Comparison of ENCODE assay signal across 12 cellular contexts in genomic region chr14:21256102-21256447, GRCh38. TPM values are rescaled to one million over a fixed set of nuclear protein-coding genes. Genes with fewer than 3 reads are reported as not detected.
DNase-seq lines count a peak whose midpoint lies in the region; ATAC-seq and TF ChIP-seq lines count a peak whose summit lies in the region.
"Not testable (repeated sequence)": the region's sequence is repeated elsewhere in the genome, so short reads cannot be mapped to it uniquely, and the experiment has no call there.
"Had no signal": no experiment of that assay in that cellular context is flagged by ENCODE, and none has a peak within 500 bp of the region (broad histone marks: within the 10 kb centered on the region; RNA-seq: fewer than 3 reads in every experiment).

No MANE protein-coding gene starts in this region.

- H3K4me3 ChIP-seq in HUES48 (ENCODE audit: low read depth, low read length); neural progenitor cell: not testable (repeated sequence)

- H3K4me2 ChIP-seq in neural progenitor cell = peak overlapping the region; percentile 21

- peaks cover 100% of the 10 kb centered on the region for H3K79me2 ChIP-seq in neural progenitor cell (ENCODE audit: low read depth)

- not testable (repeated sequence) for H3K27me3 ChIP-seq in CD4-positive, alpha-beta T cell (ENCODE audit: control insufficient read depth, insufficient read depth, low read length); HUES48 (ENCODE audit: control insufficient read depth, insufficient read depth, low read length); neural progenitor cell

- H3K4me1 Mint-ChIP-seq in CD4-positive, alpha-beta T cell (ENCODE audit: low read depth) = peaks cover 79% of the 10 kb centered on the region
- peaks cover 72% of the 10 kb centered on the region for H3K4me1 Mint-ChIP-seq in activated CD4-positive, alpha-beta T cell treated with anti-CD3 and anti-CD28 coated beads for 36 hours
- peaks cover 57% of the 10 kb centered on the region for H3K4me1 Mint-ChIP-seq in central memory CD8-positive, alpha-beta T cell
- H3K4me1 Mint-ChIP-seq in immature natural killer cell (peaks cover 79 to 87% of the 10 kb centered on the region in 2 donors), neural progenitor cell (peaks cover 29% of the 10 kb centered on the region)
- H3K4me1 Mint-ChIP-seq in stimulated activated naive CD8-positive, alpha-beta T cell treated with anti-CD3 and anti-CD28 coated beads, Interleukin-15, Interleukin-2, amounts not matched to agents 100 ng/mL and 50 ng/mL, for 24 hours (ENCODE audit: low read depth) = peaks cover 87% of the 10 kb centered on the region

- intact Hi-C loops in CD4-positive, alpha-beta T cell (cut with DNase I, micrococcal nuclease); activated CD4-positive, alpha-beta T cell treated with anti-CD3 and anti-CD28 coated beads for 36 hours (cut with DNase I, micrococcal nuclease): not testable (repeated sequence)

- H3K9me3 Mint-ChIP-seq in CD4-positive, alpha-beta T cell; activated CD4-positive, alpha-beta T cell treated with anti-CD3 and anti-CD28 coated beads for 36 hours (ENCODE audit: low read depth); central memory CD8-positive, alpha-beta T cell; immature natural killer cell; neural progenitor cell; stimulated activated naive CD8-positive, alpha-beta T cell treated with anti-CD3 and anti-CD28 coated beads, Interleukin-15, Interleukin-2, amounts not matched to agents 100 ng/mL and 50 ng/mL, for 24 hours: not testable (repeated sequence)

- H3K4me1 ChIP-seq in HUES48 (ENCODE audit: control insufficient read depth, insufficient read depth, low read length) = not testable (repeated sequence)
- H3K4me1 ChIP-seq in neural progenitor cell = peaks cover 30% of the 10 kb centered on the region

- not testable (repeated sequence) for H3K9me3 ChIP-seq in CD4-positive, alpha-beta T cell (ENCODE audit: control insufficient read depth, low read length); HUES48 (ENCODE audit: control insufficient read depth, insufficient read depth, low read length); neural progenitor cell (ENCODE audit: low read depth)

- peaks cover 92% of the 10 kb centered on the region for H3K36me3 Mint-ChIP-seq in CD4-positive, alpha-beta T cell (ENCODE audit: low read depth)
- peaks cover 75% of the 10 kb centered on the region for H3K36me3 Mint-ChIP-seq in activated CD4-positive, alpha-beta T cell treated with anti-CD3 and anti-CD28 coated beads for 36 hours (ENCODE audit: low read depth)
- peaks cover 91% of the 10 kb centered on the region for H3K36me3 Mint-ChIP-seq in central memory CD8-positive, alpha-beta T cell (ENCODE audit: insufficient read depth)
- H3K36me3 Mint-ChIP-seq in immature natural killer cell (peaks cover 2 to 36% (median 13%) of the 10 kb centered on the region in 3 donors), neural progenitor cell (peaks cover 51% of the 10 kb centered on the region)
- H3K36me3 Mint-ChIP-seq in stimulated activated naive CD8-positive, alpha-beta T cell treated with anti-CD3 and anti-CD28 coated beads, Interleukin-15, Interleukin-2, amounts not matched to agents 100 ng/mL and 50 ng/mL, for 24 hours (ENCODE audit: low read depth) = peaks cover 84% of the 10 kb centered on the region

- TF ChIP-seq CTCF in CD4-positive, alpha-beta T cell (IDR thresholded peaks at IDR 0.05); neural progenitor cell (IDR thresholded peaks at IDR 0.05): not testable (repeated sequence)

- H3K27ac Mint-ChIP-seq in CD4-positive, alpha-beta T cell = peak overlapping the region; percentile 18
- peak overlapping the region; percentile 58 for H3K27ac Mint-ChIP-seq in activated CD4-positive, alpha-beta T cell treated with anti-CD3 and anti-CD28 coated beads for 36 hours
- H3K27ac Mint-ChIP-seq in central memory CD8-positive, alpha-beta T cell (ENCODE audit: low read depth) = peak overlapping the region; percentile 85
- peak overlapping the region in 5 of 6 donors; percentile 52 to 88 (median 79) for H3K27ac Mint-ChIP-seq in immature natural killer cell
- H3K27ac Mint-ChIP-seq in neural progenitor cell = not testable (repeated sequence)
- H3K27ac Mint-ChIP-seq in stimulated activated naive CD8-positive, alpha-beta T cell treated with anti-CD3 and anti-CD28 coated beads, Interleukin-15, Interleukin-2, amounts not matched to agents 100 ng/mL and 50 ng/mL, for 24 hours = peak overlapping the region; percentile 78

- H3K9ac ChIP-seq in HUES48 (ENCODE audit: low read depth, low read length); neural progenitor cell: not testable (repeated sequence)

- POLR2A ChIA-PET in CD4-positive, alpha-beta T cell (lab: Charles Lee) = interaction anchor here (0.8 to 5.0 kb wide), 7 partner anchors 9 to 25 kb away, joined by 4 to 50 read pairs (median 5); no protein-coding TSS in a partner anchor
- POLR2A ChIA-PET in activated CD4-positive, alpha-beta T cell treated with anti-CD3 and anti-CD28 coated beads for 36 hours (lab: Charles Lee) = interaction anchor here (0.6 to 4.8 kb wide), 5 partner anchors 9 to 55 kb away, joined by 3 to 28 read pairs (median 5); no protein-coding TSS in a partner anchor

- not testable (repeated sequence) for H3K27ac ChIP-seq in CD4-positive, alpha-beta T cell (ENCODE audit: low read depth, low read length)
- H3K27ac ChIP-seq in HUES48 (ENCODE audit: low read depth, low read length) (peak overlapping the region; percentile 47), neural progenitor cell (peak overlapping the region; percentile 34)

- peaks cover 80% of the 10 kb centered on the region for H3F3A ChIP-seq in neural progenitor cell (ENCODE audit: low read depth)

- peaks cover 89% of the 10 kb centered on the region for H3K36me3 ChIP-seq in HUES48 (ENCODE audit: control insufficient read depth, insufficient read depth, low read length)
- peaks cover 28% of the 10 kb centered on the region for H3K36me3 ChIP-seq in neural progenitor cell

- H3K27me3 Mint-ChIP-seq in CD4-positive, alpha-beta T cell; activated CD4-positive, alpha-beta T cell treated with anti-CD3 and anti-CD28 coated beads for 36 hours; central memory CD8-positive, alpha-beta T cell; neural progenitor cell (ENCODE audit: insufficient read depth, low read depth); stimulated activated naive CD8-positive, alpha-beta T cell treated with anti-CD3 and anti-CD28 coated beads, Interleukin-15, Interleukin-2, amounts not matched to agents 100 ng/mL and 50 ng/mL, for 24 hours: not testable (repeated sequence)
- H3K27me3 Mint-ChIP-seq in immature natural killer cell (ENCODE audit: low read depth in 3 of 3) = peaks cover 4 to 26% (median 17%) of the 10 kb centered on the region in 3 donors

- peak overlapping the region; percentile 13 for H3K4me3 Mint-ChIP-seq in CD4-positive, alpha-beta T cell
- peak overlapping the region; percentile 36 for H3K4me3 Mint-ChIP-seq in activated CD4-positive, alpha-beta T cell treated with anti-CD3 and anti-CD28 coated beads for 36 hours
- peak overlapping the region; percentile 76 for H3K4me3 Mint-ChIP-seq in central memory CD8-positive, alpha-beta T cell
- peak overlapping the region; percentile 8 to 82 (median 66) for H3K4me3 Mint-ChIP-seq in immature natural killer cell
- not testable (repeated sequence) for H3K4me3 Mint-ChIP-seq in neural progenitor cell
- peak overlapping the region; percentile 73 for H3K4me3 Mint-ChIP-seq in stimulated activated naive CD8-positive, alpha-beta T cell treated with anti-CD3 and anti-CD28 coated beads, Interleukin-15, Interleukin-2, amounts not matched to agents 100 ng/mL and 50 ng/mL, for 24 hours

- ATAC-seq in CD4-positive, alpha-beta T cell (ENCODE audit: poor library complexity); activated CD4-positive, alpha-beta T cell treated with anti-CD3 and anti-CD28 coated beads for 36 hours; central memory CD8-positive, alpha-beta T cell (replicated peaks; ENCODE audit: extremely low read depth, poor library complexity, severe bottlenecking): not testable (repeated sequence)

- CTCF ChIA-PET in CD4-positive, alpha-beta T cell (lab: Charles Lee) = interaction anchor here (1.0 to 4.6 kb wide), 3 partner anchors 10 to 49 kb away, joined by 3 to 21 read pairs (median 4); no protein-coding TSS in a partner anchor
- CTCF ChIA-PET in activated CD4-positive, alpha-beta T cell treated with anti-CD3 and anti-CD28 coated beads for 36 hours (lab: Charles Lee) = interaction anchor here (0.7 to 3.4 kb wide), 11 partner anchors 8 to 1314 kb away, joined by 3 to 15 read pairs (median 3); no protein-coding TSS in a partner anchor

- peaks cover 100% of the 10 kb centered on the region for H4K20me1 ChIP-seq in neural progenitor cell (ENCODE audit: low read depth)

- DNase-seq in CD4-positive, alpha-beta T cell; activated CD4-positive, alpha-beta T cell treated with anti-CD3 and anti-CD28 coated beads for 36 hours; central memory CD8-positive, alpha-beta T cell (ENCODE audit: low spot score in 2 of 2); immature natural killer cell; neural progenitor cell (ENCODE audit: low spot score): not testable (repeated sequence)
- DNase-seq in activated effector memory CD4-positive, alpha-beta T cell treated with anti-CD3 and anti-CD28 coated beads, Interleukin-2, amount 50 U/mL, for 16 hours = peak; percentile 50

- H2AFZ ChIP-seq in neural progenitor cell (replicated peaks) = not testable (repeated sequence)

RNA-seq across cellular contexts. Expression of gene HNRNPC, which starts 13.2 kb away (rescaled TPM):
- 100 to 1,000 TPM; 507 to 528 TPM for total RNA-seq in CD4-positive, alpha-beta T cell
- total RNA-seq in activated CD4-positive, alpha-beta T cell treated with anti-CD3 and anti-CD28 coated beads for 36 hours = 1,000 to 10,000 TPM; 1,155 to 1,665 TPM
- polyA plus RNA-seq in immature natural killer cell = 100 to 1,000 TPM; 622 to 879 (median 758) TPM
- total RNA-seq in neural progenitor cell (ENCODE audit: low replicate concordance) = 1,681 and 1,872 TPM in 2 replicates

RNA-seq across cellular contexts. Expression of gene RPGRIP1, which starts 23.8 kb away (rescaled TPM):
- total RNA-seq in CD4-positive, alpha-beta T cell = not detected
- under 1 TPM; 0.14 to 0.21 TPM for total RNA-seq in activated CD4-positive, alpha-beta T cell treated with anti-CD3 and anti-CD28 coated beads for 36 hours
- 1 to 10 TPM in 1 of 3 donors, under 1 TPM in 1, not detected in 1; 0.15 to 1.9 TPM for polyA plus RNA-seq in immature natural killer cell
- 0.47 and 3.4 TPM in 2 replicates for total RNA-seq in neural progenitor cell (ENCODE audit: low replicate concordance)
- total RNA-seq: body of pancreas, esophagus squamous epithelium, temporal lobe had no signal
- polyA plus RNA-seq: AG04450 had no signal
